Comparison of ENCODE assay signal across 2 cellular contexts in the genomic region with DNA sequence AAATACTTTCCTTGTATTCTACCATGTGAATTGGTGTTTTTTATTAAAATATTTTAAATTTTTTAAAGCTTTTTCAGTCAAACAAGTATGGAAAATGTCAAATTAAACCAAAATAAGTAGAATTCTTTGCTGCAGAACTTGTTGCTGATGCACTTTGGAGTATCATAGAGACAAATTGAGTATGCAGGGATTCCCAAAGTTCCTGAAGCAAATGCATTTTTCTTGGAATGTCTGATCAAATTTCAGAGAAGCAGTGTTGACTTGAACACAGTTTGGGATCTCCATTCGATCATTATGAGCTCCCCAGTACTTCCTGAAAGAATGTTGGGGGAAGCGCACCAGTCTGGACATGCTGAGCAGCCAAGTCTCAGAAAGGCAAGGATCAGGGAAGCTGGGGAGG.
TF ChIP-seq lines count a peak whose summit lies in the region.

No MANE protein-coding gene starts in this region.

TF ChIP-seq in SK-N-SH treated with all-trans-retinoic acid at 6 μM for 48 hours, 23 proteins besides CTCF, POLR2A, EP300 and RAD21 (continued from another document):
- TF ChIP-seq TCF4 (CRISPR knock-in tag; IDR thresholded peaks at IDR 0.05; ENCODE audit: borderline replicate concordance) (no peak), ZFP30 (CRISPR knock-in tag; IDR thresholded peaks at IDR 0.05) (no peak), ZC3H10 (CRISPR knock-in tag; IDR thresholded peaks at IDR 0.05) (no peak), ZNF70 (CRISPR knock-in tag; IDR thresholded peaks at IDR 0.05) (no peak), SNAI2 (CRISPR knock-in tag; IDR thresholded peaks at IDR 0.05) (no peak), ARNTL (CRISPR knock-in tag; IDR thresholded peaks at IDR 0.05; ENCODE audit: borderline replicate concordance, low read depth) (no peak), GLIS3 (CRISPR knock-in tag; IDR thresholded peaks at IDR 0.05) (no peak)
- TF ChIP-seq, protein P1, sequence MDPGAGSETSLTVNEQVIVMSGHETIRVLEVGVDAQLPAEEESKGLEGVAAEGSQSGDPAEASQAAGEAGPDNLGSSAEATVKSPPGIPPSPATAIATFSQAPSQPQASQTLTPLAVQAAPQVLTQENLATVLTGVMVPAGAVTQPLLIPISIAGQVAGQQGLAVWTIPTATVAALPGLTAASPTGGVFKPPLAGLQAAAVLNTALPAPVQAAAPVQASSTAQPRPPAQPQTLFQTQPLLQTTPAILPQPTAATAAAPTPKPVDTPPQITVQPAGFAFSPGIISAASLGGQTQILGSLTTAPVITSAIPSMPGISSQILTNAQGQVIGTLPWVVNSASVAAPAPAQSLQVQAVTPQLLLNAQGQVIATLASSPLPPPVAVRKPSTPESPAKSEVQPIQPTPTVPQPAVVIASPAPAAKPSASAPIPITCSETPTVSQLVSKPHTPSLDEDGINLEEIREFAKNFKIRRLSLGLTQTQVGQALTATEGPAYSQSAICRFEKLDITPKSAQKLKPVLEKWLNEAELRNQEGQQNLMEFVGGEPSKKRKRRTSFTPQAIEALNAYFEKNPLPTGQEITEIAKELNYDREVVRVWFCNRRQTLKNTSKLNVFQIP (CRISPR knock-in tag; IDR thresholded peaks at IDR 0.05; ENCODE audit: borderline replicate concordance, low read depth), result no peak
- TF ChIP-seq, protein P2, sequence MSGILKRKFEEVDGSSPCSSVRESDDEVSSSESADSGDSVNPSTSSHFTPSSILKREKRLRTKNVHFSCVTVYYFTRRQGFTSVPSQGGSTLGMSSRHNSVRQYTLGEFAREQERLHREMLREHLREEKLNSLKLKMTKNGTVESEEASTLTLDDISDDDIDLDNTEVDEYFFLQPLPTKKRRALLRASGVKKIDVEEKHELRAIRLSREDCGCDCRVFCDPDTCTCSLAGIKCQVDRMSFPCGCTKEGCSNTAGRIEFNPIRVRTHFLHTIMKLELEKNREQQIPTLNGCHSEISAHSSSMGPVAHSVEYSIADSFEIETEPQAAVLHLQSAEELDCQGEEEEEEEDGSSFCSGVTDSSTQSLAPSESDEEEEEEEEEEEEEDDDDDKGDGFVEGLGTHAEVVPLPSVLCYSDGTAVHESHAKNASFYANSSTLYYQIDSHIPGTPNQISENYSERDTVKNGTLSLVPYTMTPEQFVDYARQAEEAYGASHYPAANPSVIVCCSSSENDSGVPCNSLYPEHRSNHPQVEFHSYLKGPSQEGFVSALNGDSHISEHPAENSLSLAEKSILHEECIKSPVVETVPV (CRISPR knock-in tag; IDR thresholded peaks at IDR 0.05), result no peak
- TF ChIP-seq, protein P3, sequence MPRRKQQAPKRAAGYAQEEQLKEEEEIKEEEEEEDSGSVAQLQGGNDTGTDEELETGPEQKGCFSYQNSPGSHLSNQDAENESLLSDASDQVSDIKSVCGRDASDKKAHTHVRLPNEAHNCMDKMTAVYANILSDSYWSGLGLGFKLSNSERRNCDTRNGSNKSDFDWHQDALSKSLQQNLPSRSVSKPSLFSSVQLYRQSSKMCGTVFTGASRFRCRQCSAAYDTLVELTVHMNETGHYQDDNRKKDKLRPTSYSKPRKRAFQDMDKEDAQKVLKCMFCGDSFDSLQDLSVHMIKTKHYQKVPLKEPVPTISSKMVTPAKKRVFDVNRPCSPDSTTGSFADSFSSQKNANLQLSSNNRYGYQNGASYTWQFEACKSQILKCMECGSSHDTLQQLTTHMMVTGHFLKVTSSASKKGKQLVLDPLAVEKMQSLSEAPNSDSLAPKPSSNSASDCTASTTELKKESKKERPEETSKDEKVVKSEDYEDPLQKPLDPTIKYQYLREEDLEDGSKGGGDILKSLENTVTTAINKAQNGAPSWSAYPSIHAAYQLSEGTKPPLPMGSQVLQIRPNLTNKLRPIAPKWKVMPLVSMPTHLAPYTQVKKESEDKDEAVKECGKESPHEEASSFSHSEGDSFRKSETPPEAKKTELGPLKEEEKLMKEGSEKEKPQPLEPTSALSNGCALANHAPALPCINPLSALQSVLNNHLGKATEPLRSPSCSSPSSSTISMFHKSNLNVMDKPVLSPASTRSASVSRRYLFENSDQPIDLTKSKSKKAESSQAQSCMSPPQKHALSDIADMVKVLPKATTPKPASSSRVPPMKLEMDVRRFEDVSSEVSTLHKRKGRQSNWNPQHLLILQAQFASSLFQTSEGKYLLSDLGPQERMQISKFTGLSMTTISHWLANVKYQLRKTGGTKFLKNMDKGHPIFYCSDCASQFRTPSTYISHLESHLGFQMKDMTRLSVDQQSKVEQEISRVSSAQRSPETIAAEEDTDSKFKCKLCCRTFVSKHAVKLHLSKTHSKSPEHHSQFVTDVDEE (CRISPR knock-in tag; IDR thresholded peaks at IDR 0.05), result no peak

TF ChIP-seq in SK-N-SH, 30 proteins besides CTCF, POLR2A, EP300 and RAD21 (continued from another document):
- TF ChIP-seq, protein P4, sequence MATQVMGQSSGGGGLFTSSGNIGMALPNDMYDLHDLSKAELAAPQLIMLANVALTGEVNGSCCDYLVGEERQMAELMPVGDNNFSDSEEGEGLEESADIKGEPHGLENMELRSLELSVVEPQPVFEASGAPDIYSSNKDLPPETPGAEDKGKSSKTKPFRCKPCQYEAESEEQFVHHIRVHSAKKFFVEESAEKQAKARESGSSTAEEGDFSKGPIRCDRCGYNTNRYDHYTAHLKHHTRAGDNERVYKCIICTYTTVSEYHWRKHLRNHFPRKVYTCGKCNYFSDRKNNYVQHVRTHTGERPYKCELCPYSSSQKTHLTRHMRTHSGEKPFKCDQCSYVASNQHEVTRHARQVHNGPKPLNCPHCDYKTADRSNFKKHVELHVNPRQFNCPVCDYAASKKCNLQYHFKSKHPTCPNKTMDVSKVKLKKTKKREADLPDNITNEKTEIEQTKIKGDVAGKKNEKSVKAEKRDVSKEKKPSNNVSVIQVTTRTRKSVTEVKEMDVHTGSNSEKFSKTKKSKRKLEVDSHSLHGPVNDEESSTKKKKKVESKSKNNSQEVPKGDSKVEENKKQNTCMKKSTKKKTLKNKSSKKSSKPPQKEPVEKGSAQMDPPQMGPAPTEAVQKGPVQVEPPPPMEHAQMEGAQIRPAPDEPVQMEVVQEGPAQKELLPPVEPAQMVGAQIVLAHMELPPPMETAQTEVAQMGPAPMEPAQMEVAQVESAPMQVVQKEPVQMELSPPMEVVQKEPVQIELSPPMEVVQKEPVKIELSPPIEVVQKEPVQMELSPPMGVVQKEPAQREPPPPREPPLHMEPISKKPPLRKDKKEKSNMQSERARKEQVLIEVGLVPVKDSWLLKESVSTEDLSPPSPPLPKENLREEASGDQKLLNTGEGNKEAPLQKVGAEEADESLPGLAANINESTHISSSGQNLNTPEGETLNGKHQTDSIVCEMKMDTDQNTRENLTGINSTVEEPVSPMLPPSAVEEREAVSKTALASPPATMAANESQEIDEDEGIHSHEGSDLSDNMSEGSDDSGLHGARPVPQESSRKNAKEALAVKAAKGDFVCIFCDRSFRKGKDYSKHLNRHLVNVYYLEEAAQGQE (IDR thresholded peaks at IDR 0.05; ENCODE audit: low read depth, low read length), result no peak
- TF ChIP-seq SIN3A (IDR thresholded peaks at IDR 0.05; ENCODE audit: borderline replicate concordance, low read depth, low read length), result no peak
